Comparison of ENCODE assay signal across 16 cellular contexts in genomic region chr1:224192082-224192786, GRCh38. TPM values are rescaled to one million over a fixed set of nuclear protein-coding genes. Genes with fewer than 3 reads are reported as not detected.
DNase-seq lines count a peak whose midpoint lies in the region; ATAC-seq, FAIRE-seq and TF ChIP-seq lines count a peak whose summit lies in the region.
"Had no signal": no experiment of that assay in that cellular context is flagged by ENCODE, and none has a peak within 500 bp of the region (broad histone marks: within the 10 kb centered on the region; RNA-seq: fewer than 3 reads in every experiment).

No MANE protein-coding gene starts in this region.

- H3K27me3 ChIP-seq in HepG2 (ENCODE audit: control insufficient read depth in 1 of 2, insufficient read depth in 2 of 2, low read length in 2 of 2) (no peaks in the 10 kb centered on the region), right lobe of liver (no peaks in the 10 kb centered on the region)
- H3K27me3 ChIP-seq: gastrocnemius medialis had no signal

- H3K36me3 ChIP-seq in HepG2 (replicated peaks in 1 of 2; ENCODE audit: control insufficient read depth in 1 of 2, insufficient read depth in 2 of 2, low read length in 2 of 2), result peaks cover 0 to 8% of the 10 kb centered on the region in 2 experiments; a peak in 2 of 5 replicates
- peaks cover 0 to 25% (median 0%) of the 10 kb centered on the region in 4 donors for H3K36me3 ChIP-seq in right lobe of liver

- H3K4me1 ChIP-seq in HepG2 (ENCODE audit: insufficient read depth, low read length) (peaks cover 17% of the 10 kb centered on the region), right lobe of liver (peaks cover 0 to 16% (median 0%) of the 10 kb centered on the region in 4 donors)
- H3K4me1 ChIP-seq: gastrocnemius medialis had no signal

- H3K4me1 Mint-ChIP-seq in activated naive CD8-positive, alpha-beta T cell (ENCODE audit: low read depth), result peaks cover 28% of the 10 kb centered on the region
- H3K4me1 Mint-ChIP-seq in progenitor cell of endocrine pancreas (ENCODE audit: low read depth), result peaks cover 4% of the 10 kb centered on the region

- no peaks in the 10 kb centered on the region for H4K20me1 ChIP-seq in HepG2 (ENCODE audit: insufficient read depth, low read length)

- no peak overlapping the region for H3K4me3 ChIP-seq in HepG2 (replicated peaks in 1 of 3; ENCODE audit: insufficient read depth in 1 of 3, low read depth in 2 of 3, low read length in 3 of 3)
- H3K4me3 ChIP-seq in right lobe of liver, result no peak overlapping the region
- H3K4me3 ChIP-seq: gastrocnemius medialis had no signal

- no peak for TF ChIP-seq POLR2A in HepG2 (IDR thresholded peaks at IDR 0.05; ENCODE audit: insufficient read depth in 1 of 2, low read depth in 2 of 2, low read length in 2 of 2)
- no peak for TF ChIP-seq POLR2A in right lobe of liver (IDR thresholded peaks at IDR 0.05)

- H3K36me3 Mint-ChIP-seq in activated naive CD8-positive, alpha-beta T cell, result peaks cover 10% of the 10 kb centered on the region
- peaks cover 7% of the 10 kb centered on the region for H3K36me3 Mint-ChIP-seq in progenitor cell of endocrine pancreas (ENCODE audit: insufficient read depth)

- TSS peak; percentile 43 for BruUV-seq in HepG2 (replicated peaks; lab: Mats Ljungman, UMichigan)

- in situ Hi-C loops in HepG2 (cut with HindIII; ENCODE audit: extremely low pct_ligation_motif_present, low pct_unique_long_range_greater_than_20kb), result no loop called here

- no peak overlapping the region for H3K4me2 ChIP-seq in HepG2 (ENCODE audit: low read depth, low read length)

- DNase-seq in HepG2 (ENCODE audit: low spot score) (no peak), right lobe of liver (no peak), progenitor cell of endocrine pancreas (ENCODE audit: low spot score, unreplicated experiment) (no peak), DMS 273 treated with DMSO at 0.1 percent for 48 hours (lab: John Stamatoyannopoulos, UW) (no peak)
- DNase-seq: aorta; gastrocnemius medialis; left ventricle myocardium superior; MM.1S; naive thymus-derived CD4-positive, alpha-beta T cell; NCI-H2029; NCI-H526 treated with DMSO at 0.1 percent for 48 hours had no signal

- H3K9ac ChIP-seq in HepG2 (ENCODE audit: insufficient read depth, low read depth, low read length), result no peak overlapping the region

- WGBS in HepG2 (ENCODE audit: low lambda C conversion rate), result 91% methylated on average over 5 of the region's 5 CpGs
- 64% methylated on average over 5 of the region's 5 CpGs for WGBS in right lobe of liver (ENCODE audit: insufficient coverage, low coverage, low lambda C conversion rate, missing lambda C conversion rate)

- H3K27ac ChIP-seq in HepG2 (ENCODE audit: extremely low read length, insufficient read depth, low read length) (no peak overlapping the region), right lobe of liver (no peak overlapping the region)
- H3K27ac ChIP-seq: gastrocnemius medialis, VCaP had no signal

- H3K27me3 Mint-ChIP-seq in activated naive CD8-positive, alpha-beta T cell, result no peaks in the 10 kb centered on the region
- no peaks in the 10 kb centered on the region for H3K27me3 Mint-ChIP-seq in progenitor cell of endocrine pancreas
- H3K27me3 Mint-ChIP-seq: naive thymus-derived CD4-positive, alpha-beta T cell had no signal

- no peak for TF ChIP-seq RAD21 in HepG2 (CRISPR knock-in tag; IDR thresholded peaks at IDR 0.05)

- H3K9me3 ChIP-seq in HepG2 (ENCODE audit: low read length) (no peaks in the 10 kb centered on the region), right lobe of liver (no peaks in the 10 kb centered on the region)
- H3K9me3 ChIP-seq: gastrocnemius medialis had no signal

- no peak overlapping the region for H3K4me3 Mint-ChIP-seq in activated naive CD8-positive, alpha-beta T cell
- H3K4me3 Mint-ChIP-seq in progenitor cell of endocrine pancreas (ENCODE audit: low read depth), result no peak overlapping the region

- FAIRE-seq in HepG2 (lab: Jason Lieb, UNC), result no peak
- FAIRE-seq: RCC 7860 had no signal

- H3K27ac Mint-ChIP-seq in activated naive CD8-positive, alpha-beta T cell, result peak overlapping the region; percentile 22
- no peak overlapping the region for H3K27ac Mint-ChIP-seq in progenitor cell of endocrine pancreas

- TF ChIP-seq CTCF in HepG2 (CRISPR knock-in tag; IDR thresholded peaks at IDR 0.05) (no peak), right lobe of liver (IDR thresholded peaks at IDR 0.05) (no peak), progenitor cell of endocrine pancreas (IDR thresholded peaks at IDR 0.05; ENCODE audit: unreplicated experiment) (no peak)

- peaks cover 4% of the 10 kb centered on the region for H3K79me2 ChIP-seq in HepG2 (ENCODE audit: insufficient read depth, low read length)

- H2AFZ ChIP-seq in HepG2 (ENCODE audit: low read length), result no peak overlapping the region

- POLR2A ChIA-PET in HepG2 (lab: Yijun Ruan, JAX), result interaction anchor here (1.9 kb wide), 1 partner anchor 9 kb away, joined by 4 read pairs; the partner anchor contains the start of gene DEGS1

- intact Hi-C loops in HepG2 (cut with micrococcal nuclease; ENCODE audit: unreplicated experiment) (no loop called here), right lobe of liver (cut with DNase I) (no loop called here)

- no peak for TF ChIP-seq EP300 in HepG2 (IDR thresholded peaks at IDR 0.05; ENCODE audit: low read depth in 2 of 2, low read length in 2 of 2)
- TF ChIP-seq EP300 in HepG2 (CRISPR knock-in tag; IDR thresholded peaks at IDR 0.05; ENCODE audit: borderline replicate concordance), result no peak

- CTCF ChIA-PET in HepG2 (lab: Yijun Ruan, JAX; ENCODE audit: low intra/inter-chr PET ratio, low total read pairs), result no interaction called here

- H3K9me3 Mint-ChIP-seq in activated naive CD8-positive, alpha-beta T cell (ENCODE audit: low read depth), result no peaks in the 10 kb centered on the region
- H3K9me3 Mint-ChIP-seq in progenitor cell of endocrine pancreas (ENCODE audit: low read depth), result peaks cover 4% of the 10 kb centered on the region

- ATAC-seq in HepG2 (no peak), right lobe of liver (no peak), HG03108 (IDR thresholded peaks at IDR 0.05; ENCODE audit: unreplicated experiment) (peak; percentile 56), GM19467 (IDR thresholded peaks at IDR 0.05; ENCODE audit: unreplicated experiment) (no peak)
- ATAC-seq: gastrocnemius medialis; left ventricle myocardium superior; naive thymus-derived CD4-positive, alpha-beta T cell had no signal

TF ChIP-seq in HepG2, 621 proteins besides CTCF, POLR2A, EP300 and RAD21:
- TF ChIP-seq SRY (CRISPR knock-in tag; IDR thresholded peaks at IDR 0.05) (no peak), ATF1 (CRISPR knock-in tag; IDR thresholded peaks at IDR 0.05) (no peak), POLR2G (IDR thresholded peaks at IDR 0.05; ENCODE audit: low read depth, low read length) (no peak)
TF ChIP-seq in HepG2: peak in this region for 0.

RNA-seq across cellular contexts. Expression of gene DEGS1, which starts 9.2 kb away (rescaled TPM):
- total RNA-seq in HepG2 (2016; rRNA removed; fragmentation: Illumina TruSeq; extraction: Trizol) (7.8 and 18.1 TPM in 2 replicates), right lobe of liver (10 to 100 TPM; 17.9 to 43.5 (median 29.0) TPM), progenitor cell of endocrine pancreas (10.4 and 13.5 TPM in 2 replicates)
- 3.9 and 4.1 TPM in 2 replicates for total RNA-seq in HepG2 (2016; cell fraction: cytosol; rRNA removed; fragmentation: Illumina TruSeq; extraction: Trizol; ENCODE audit: low read depth)
- 9.1 and 17.5 TPM in 2 replicates for total RNA-seq in HepG2 (2016; cell fraction: insoluble cytoplasmic fraction; rRNA removed; fragmentation: Illumina TruSeq; extraction: Trizol)
- total RNA-seq in HepG2 (2016; cell fraction: membrane; rRNA removed; fragmentation: Illumina TruSeq; extraction: Trizol), result 7.7 and 8.1 TPM in 2 replicates
- total RNA-seq in HepG2 (2016; cell fraction: nucleus; rRNA removed; fragmentation: Illumina TruSeq; extraction: Trizol), result 16.1 and 18.0 TPM in 2 replicates
- polyA plus RNA-seq in HepG2 (2011; rRNA removed), result 27.8 and 35.9 TPM in 2 replicates
- polyA plus RNA-seq in HepG2 (2011; cell fraction: cytosol; rRNA removed), result 16.4 and 34.9 TPM in 2 replicates
- 4.6 and 11.0 TPM in 2 replicates for polyA plus RNA-seq in HepG2 (2011; cell fraction: nucleus; rRNA removed)
- 21.7 and 21.9 TPM in 2 replicates for polyA plus RNA-seq in HepG2 (2012)
- 3.8 and 4.1 TPM in 2 replicates for polyA plus RNA-seq in HepG2 (2016; cell fraction: cytosol; fragmentation: Illumina TruSeq; extraction: Trizol; ENCODE audit: low read depth)
- polyA plus RNA-seq in HepG2 (2016; cell fraction: insoluble cytoplasmic fraction; fragmentation: Illumina TruSeq; extraction: Trizol; ENCODE audit: low read depth), result 10.2 and 13.3 TPM in 2 replicates
- 6.0 and 6.5 TPM in 2 replicates for polyA plus RNA-seq in HepG2 (2016; cell fraction: membrane; fragmentation: Illumina TruSeq; extraction: Trizol; ENCODE audit: low read depth)
- polyA plus RNA-seq in HepG2 (2016; cell fraction: nucleus; fragmentation: Illumina TruSeq; extraction: Trizol; ENCODE audit: insufficient read depth, low read depth), result 26.5 and 33.6 TPM in 2 replicates
- polyA minus RNA-seq in HepG2 (2011; rRNA and poly(A)+ RNA removed; ENCODE audit: low replicate concordance), result 8.8 and 84.1 TPM in 2 replicates
- polyA minus RNA-seq in HepG2 (2011; cell fraction: cytosol; rRNA and poly(A)+ RNA removed), result 12.9 and 16.5 TPM in 2 replicates
- polyA minus RNA-seq in HepG2 (2011; cell fraction: nucleus; rRNA and poly(A)+ RNA removed), result 6.3 and 10.9 TPM in 2 replicates
